In the genomic region with DNA sequence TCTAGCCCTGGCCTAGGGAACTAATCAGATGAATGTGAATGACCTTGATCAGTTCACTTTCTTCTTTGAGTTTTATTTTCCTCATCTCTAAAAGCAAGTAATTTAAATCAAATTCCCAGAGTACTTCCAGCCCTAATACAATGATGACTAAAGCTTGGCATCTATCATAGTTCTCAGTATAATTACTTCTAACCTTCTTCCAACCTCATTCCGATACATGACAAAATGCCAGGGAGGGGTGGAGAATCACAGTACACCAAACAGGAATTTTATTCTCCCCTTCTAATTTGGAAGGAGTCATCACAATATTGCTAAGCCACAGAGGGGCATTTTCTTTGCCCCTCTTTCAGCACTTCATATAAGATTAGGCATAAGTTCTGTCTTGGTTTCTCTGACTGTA, we compare ENCODE assay signal across 15 cellular contexts.
DNase-seq lines count a peak whose midpoint lies in the region; ATAC-seq and TF ChIP-seq lines count a peak whose summit lies in the region.
"Had no signal": no experiment of that assay in that cellular context is flagged by ENCODE, and none has a peak within 500 bp of the region (broad histone marks: within the 10 kb centered on the region; RNA-seq: fewer than 3 reads in every experiment).

No MANE protein-coding gene starts in this region.

- H3K9me3 ChIP-seq in GM23248 (ENCODE audit: low read depth) (no peaks in the 10 kb centered on the region), BE2C (no peaks in the 10 kb centered on the region)

- H3K4me1 ChIP-seq in GM23248 (ENCODE audit: insufficient read depth) (peaks cover 7% of the 10 kb centered on the region; the same call in 1 of the 2 replicates), BE2C (no peaks in the 10 kb centered on the region)

- DNase-seq in GM23248, result peak; percentile 22
- DNase-seq in fibroblast of peridontal ligament (ENCODE audit: extremely low read depth), result peak; percentile 54
- peak; percentile 27 for DNase-seq in stromal cell of bone marrow (ENCODE audit: low read depth)
- no peak for DNase-seq in BE2C
- no peak for DNase-seq in GM13976 (ENCODE audit: low spot score)
- DNase-seq in NCI-H187 treated with DMSO at 0.1 percent for 48 hours (lab: John Stamatoyannopoulos, UW), result no peak
- DNase-seq: CD8-positive, alpha-beta T cell; COR-L47; DMS153; DND-41; GDM1; H9 had no signal

- H3K9me2 ChIP-seq in GM23248 (ENCODE audit: insufficient read depth), result no peaks in the 10 kb centered on the region

- H3K27ac ChIP-seq in GM23248 (no peak overlapping the region), VCaP (peak overlapping the region; percentile 90)

- no peak overlapping the region for H2AFZ ChIP-seq in GM23248
- H2AFZ ChIP-seq: GM23338 had no signal

- H3K4me3 ChIP-seq in GM23248 (no peak overlapping the region), BE2C (ENCODE audit: low read depth, low read length) (no peak overlapping the region)
- H3K4me3 ChIP-seq: GM23338 had no signal

- no peak overlapping the region for H3K9ac ChIP-seq in GM23248

- no peaks in the 10 kb centered on the region for H3F3A ChIP-seq in GM23248 (ENCODE audit: insufficient read depth)

- no peaks in the 10 kb centered on the region for H4K20me1 ChIP-seq in GM23248 (ENCODE audit: insufficient read depth)

- TF ChIP-seq CTCF in VCaP (conservative IDR thresholded peaks at IDR 0.05) (no peak), BE2C (IDR thresholded peaks at IDR 0.05; ENCODE audit: low read depth, low read length) (no peak), GM13976 (IDR thresholded peaks at IDR 0.05; ENCODE audit: borderline replicate concordance, control extremely low read depth, extremely low read depth, insufficient read depth, missing control alignments) (no peak)

- ATAC-seq in GM18868 (IDR thresholded peaks at IDR 0.05; ENCODE audit: unreplicated experiment), result no peak
- ATAC-seq: CD8-positive, alpha-beta T cell; GM23338 had no signal

- peaks cover 45% of the 10 kb centered on the region for H3K27me3 ChIP-seq in GM23248 (replicated peaks; ENCODE audit: insufficient read depth)
- no peaks in the 10 kb centered on the region for H3K27me3 ChIP-seq in BE2C

- H3K36me3 ChIP-seq in GM23248 (ENCODE audit: low read depth) (no peaks in the 10 kb centered on the region), BE2C (no peaks in the 10 kb centered on the region)

- 8 to 30% methylated on average over 1 of the region's 1 CpG for WGBS in GM23248 (ENCODE audit: low coverage in 1 of 2, low lambda C conversion rate in 2 of 2, missing lambda C conversion rate in 2 of 2), 2 experiments

- H3K79me2 ChIP-seq in GM23248 (ENCODE audit: insufficient read depth), result no peaks in the 10 kb centered on the region

- in situ Hi-C loops in GM23248 (cut with MboI) (no loop called here), GM13976 (cut with MboI; ENCODE audit: low sequenced_read_pairs, unreplicated experiment) (no loop called here)

- H3K4me2 ChIP-seq in GM23248 (ENCODE audit: unreplicated experiment), result no peak overlapping the region
- H3K4me2 ChIP-seq: GM23338 had no signal

Comparison
In these comparisons a context has a peak if more than half of its experiments do, and no peak if none do; other contexts are left out.
1. DNase-seq: peak in GM23248 (single experiment), fibroblast of peridontal ligament (single experiment) and stromal cell of bone marrow (single experiment); none in BE2C (single experiment), GM13976 (single experiment) and NCI-H187 treated with DMSO at 0.1 percent for 48 hours (single experiment).